In genomic region chr19:1828279-1829238, GRCh38 we compare ENCODE assay signal across 18 cellular contexts.
"Had no signal": no experiment of that assay in that cellular context is flagged by ENCODE, and none has a peak within 500 bp of the region (broad histone marks: within the 10 kb centered on the region; RNA-seq: fewer than 3 reads in every experiment).

No MANE protein-coding gene starts in this region.

- H3K9me3 ChIP-seq: left lung, ovary, psoas muscle, tibial nerve had no signal

- H3K27ac Mint-ChIP-seq: activated naive CD8-positive, alpha-beta T cell treated with anti-CD3 and anti-CD28 coated beads, Interleukin-2, amount 10 ng/mL, durations not matched to agents 7 days and 5 days; brain; neural progenitor cell had no signal

- H3K27me3 ChIP-seq: dorsolateral prefrontal cortex, left lung, neural progenitor cell, ovary, tibial nerve had no signal

- ATAC-seq: left lung had no signal

- H3K9me3 Mint-ChIP-seq: activated naive CD8-positive, alpha-beta T cell treated with anti-CD3 and anti-CD28 coated beads, Interleukin-2, amount 10 ng/mL, durations not matched to agents 7 days and 5 days; brain; neural progenitor cell had no signal

- H3K27me3 Mint-ChIP-seq: activated naive CD8-positive, alpha-beta T cell treated with anti-CD3 and anti-CD28 coated beads, Interleukin-2, amount 10 ng/mL, durations not matched to agents 7 days and 5 days; brain had no signal

- H3K4me3 Mint-ChIP-seq: activated naive CD8-positive, alpha-beta T cell treated with anti-CD3 and anti-CD28 coated beads, Interleukin-2, amount 10 ng/mL, durations not matched to agents 7 days and 5 days; brain; neural progenitor cell had no signal

- H3K4me1 Mint-ChIP-seq: activated naive CD8-positive, alpha-beta T cell treated with anti-CD3 and anti-CD28 coated beads, Interleukin-2, amount 10 ng/mL, durations not matched to agents 7 days and 5 days had no signal

- H3K36me3 ChIP-seq: neural progenitor cell, ovary had no signal

- DNase-seq: activated CD4-positive, alpha-beta T cell treated with anti-CD3 and anti-CD28 coated beads, Interleukin-2, amount 50 U/mL, for 48 hours; activated naive CD4-positive, alpha-beta T cell; activated naive CD8-positive, alpha-beta T cell treated with anti-CD3 and anti-CD28 coated beads, Interleukin-2, amount 10 ng/mL, durations not matched to agents 7 days and 5 days; caudate nucleus; dorsolateral prefrontal cortex; foreskin fibroblast; hippocampal formation; islet precursor cell; left lung; midbrain; ovary; psoas muscle; stimulated activated CD4-positive, alpha-beta T cell treated with anti-CD3 and anti-CD28 coated beads, Interleukin-4, amount 100 ng/mL, for 1 hour; T-helper 2 cell had no signal

- H3K27ac ChIP-seq: dorsolateral prefrontal cortex, left lung, neural progenitor cell, psoas muscle, skin epidermis, tibial nerve had no signal

- H3K4me3 ChIP-seq: dorsolateral prefrontal cortex, left lung, neural progenitor cell, ovary, psoas muscle, skin epidermis, tibial nerve had no signal
